In the genomic region with DNA sequence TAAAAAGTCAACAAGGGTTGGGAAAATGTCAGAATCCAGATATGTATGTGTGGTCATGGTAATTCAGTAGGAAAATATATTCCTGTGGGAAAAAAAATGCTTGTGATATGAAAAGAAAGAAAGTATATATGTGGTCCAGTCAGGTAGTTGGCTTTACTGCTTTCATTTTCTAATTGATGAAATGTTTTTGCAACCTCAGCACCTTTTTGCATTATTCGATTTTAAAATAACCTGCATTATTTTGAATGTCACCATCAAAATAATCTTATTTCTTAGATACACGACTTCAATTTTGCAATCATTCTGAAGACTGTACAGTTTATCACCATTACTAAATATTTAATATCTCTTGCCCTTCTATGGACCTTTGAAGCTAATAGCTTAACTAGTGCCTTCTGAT, we compare ENCODE assay signal across 1 cellular context.
A peak's percentile ranks its signal among the peaks of the same experiment; 100 is the strongest.
TF ChIP-seq lines count a peak whose summit lies in the region.

No MANE protein-coding gene starts in this region.

TF ChIP-seq in K562, 482 proteins besides CTCF, POLR2A, EP300 and RAD21 (continued from another document):
- TF ChIP-seq MTA3 (IDR thresholded peaks at IDR 0.05; ENCODE audit: borderline replicate concordance): no peak
- no peak for TF ChIP-seq MCM5 (IDR thresholded peaks at IDR 0.05; ENCODE audit: low read depth)
- TF ChIP-seq FOXJ3 (CRISPR knock-in tag; IDR thresholded peaks at IDR 0.05): no peak
- TF ChIP-seq YY1 (IDR thresholded peaks at IDR 0.05; ENCODE audit: borderline replicate concordance in 1 of 3, control insufficient read depth in 1 of 3, extremely low read depth in 1 of 3, insufficient read depth in 3 of 3, insufficient read length in 1 of 3, insufficient replicate concordance in 2 of 3, low read depth in 1 of 3, low read length in 2 of 3): no peak
- no peak for TF ChIP-seq POLR3G (IDR thresholded peaks at IDR 0.05; ENCODE audit: extremely low read depth, insufficient read length, insufficient replicate concordance)
- TF ChIP-seq RBM25 (IDR thresholded peaks at IDR 0.05; ENCODE audit: low read depth, low read length, severe bottlenecking): no peak
- no peak for TF ChIP-seq BACH1 (tag; IDR thresholded peaks at IDR 0.05)
- no peak for TF ChIP-seq RAD51 (IDR thresholded peaks at IDR 0.05; ENCODE audit: borderline replicate concordance, low read depth)
- no peak for TF ChIP-seq MYBL2 (IDR thresholded peaks at IDR 0.05; ENCODE audit: low read depth)
- no peak for TF ChIP-seq MYBL2 (CRISPR knock-in tag; IDR thresholded peaks at IDR 0.05; ENCODE audit: borderline replicate concordance)
- 0 out of 2 replicates have a peak, but pooled peaks have one; percentile 27 for TF ChIP-seq MAFF (IDR thresholded peaks at IDR 0.05; ENCODE audit: low read length)
- no peak for TF ChIP-seq RBBP5 (IDR thresholded peaks at IDR 0.05; ENCODE audit: borderline replicate concordance, insufficient read depth, low read length, poor library complexity, severe bottlenecking)
- no peak for TF ChIP-seq ZNF175 (CRISPR knock-in tag; IDR thresholded peaks at IDR 0.05; ENCODE audit: low read depth)
- TF ChIP-seq MAFG (tag; conservative IDR thresholded peaks at IDR 0.05): 0 out of 2 replicates have a peak, but pooled peaks have one; percentile 17
- no peak for TF ChIP-seq L3MBTL2 (IDR thresholded peaks at IDR 0.05)
- TF ChIP-seq, protein P1, sequence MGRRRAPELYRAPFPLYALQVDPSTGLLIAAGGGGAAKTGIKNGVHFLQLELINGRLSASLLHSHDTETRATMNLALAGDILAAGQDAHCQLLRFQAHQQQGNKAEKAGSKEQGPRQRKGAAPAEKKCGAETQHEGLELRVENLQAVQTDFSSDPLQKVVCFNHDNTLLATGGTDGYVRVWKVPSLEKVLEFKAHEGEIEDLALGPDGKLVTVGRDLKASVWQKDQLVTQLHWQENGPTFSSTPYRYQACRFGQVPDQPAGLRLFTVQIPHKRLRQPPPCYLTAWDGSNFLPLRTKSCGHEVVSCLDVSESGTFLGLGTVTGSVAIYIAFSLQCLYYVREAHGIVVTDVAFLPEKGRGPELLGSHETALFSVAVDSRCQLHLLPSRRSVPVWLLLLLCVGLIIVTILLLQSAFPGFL (CRISPR knock-in tag; IDR thresholded peaks at IDR 0.05): no peak
TF ChIP-seq in K562: peak in this region for 4.
